ENCODE assay signal across 1 cellular context in genomic region chr17:35906559-35907265, GRCh38.
TF ChIP-seq lines count a peak whose summit lies in the region.

No MANE protein-coding gene starts in this region.

TF ChIP-seq in K562, 482 proteins besides CTCF, POLR2A, EP300 and RAD21:
- no peak for TF ChIP-seq ZNF79 (CRISPR knock-in tag; IDR thresholded peaks at IDR 0.05; ENCODE audit: low read depth)
- TF ChIP-seq TAF7 (tag; IDR thresholded peaks at IDR 0.05): no peak
- TF ChIP-seq CTCFL (IDR thresholded peaks at IDR 0.05; ENCODE audit: borderline replicate concordance, insufficient read depth, low read depth, low read length, poor library complexity, severe bottlenecking): peak; percentile 38
- no peak for TF ChIP-seq ZNF707 (CRISPR knock-in tag; conservative IDR thresholded peaks at IDR 0.05)
- TF ChIP-seq CHD1 (IDR thresholded peaks at IDR 0.05; ENCODE audit: low read length): no peak
